Comparison of ENCODE assay signal across 1 cellular context in the genomic region with DNA sequence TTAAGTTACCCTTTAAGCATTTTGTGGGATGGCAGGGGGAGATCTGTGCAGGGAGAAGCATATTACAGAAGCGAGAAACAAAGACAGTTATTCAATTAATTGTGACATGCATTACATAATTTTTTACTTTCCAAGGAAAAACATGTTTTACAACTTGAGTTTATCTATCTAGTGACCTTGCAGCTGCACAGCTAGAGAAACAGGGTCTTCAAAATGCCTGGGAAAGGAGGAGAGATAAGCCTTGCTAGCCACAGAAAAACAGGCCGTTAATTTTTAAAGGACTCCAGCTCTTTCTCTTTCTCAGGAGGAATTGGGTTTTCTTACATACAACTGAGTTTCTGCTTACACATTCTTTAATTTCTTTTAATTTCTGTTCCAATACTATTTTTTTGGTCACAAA.
A peak's percentile ranks its signal among the peaks of the same experiment; 100 is the strongest.
TF ChIP-seq lines count a peak whose summit lies in the region.

No MANE protein-coding gene starts in this region.

TF ChIP-seq in K562, 482 proteins besides CTCF, POLR2A, EP300 and RAD21 (continued from another document and continues in another):
- TF ChIP-seq, protein P1, sequence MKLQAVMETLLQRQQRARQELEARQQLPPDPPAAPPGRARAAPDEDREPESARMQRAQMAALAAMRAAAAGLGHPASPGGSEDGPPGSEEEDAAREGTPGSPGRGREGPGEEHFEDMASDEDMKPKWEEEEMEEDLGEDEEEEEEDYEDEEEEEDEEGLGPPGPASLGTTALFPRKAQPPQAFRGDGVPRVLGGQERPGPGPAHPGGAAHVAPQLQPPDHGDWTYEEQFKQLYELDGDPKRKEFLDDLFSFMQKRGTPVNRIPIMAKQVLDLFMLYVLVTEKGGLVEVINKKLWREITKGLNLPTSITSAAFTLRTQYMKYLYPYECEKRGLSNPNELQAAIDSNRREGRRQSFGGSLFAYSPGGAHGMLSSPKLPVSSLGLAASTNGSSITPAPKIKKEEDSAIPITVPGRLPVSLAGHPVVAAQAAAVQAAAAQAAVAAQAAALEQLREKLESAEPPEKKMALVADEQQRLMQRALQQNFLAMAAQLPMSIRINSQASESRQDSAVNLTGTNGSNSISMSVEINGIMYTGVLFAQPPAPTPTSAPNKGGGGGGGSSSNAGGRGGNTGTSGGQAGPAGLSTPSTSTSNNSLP (IDR thresholded peaks at IDR 0.05; ENCODE audit: borderline replicate concordance, low read depth, low read length) = no peak
- no peak for TF ChIP-seq FOSL1 (tag; conservative IDR thresholded peaks at IDR 0.05)
- no peak for TF ChIP-seq RBM25 (IDR thresholded peaks at IDR 0.05; ENCODE audit: low read depth, low read length, severe bottlenecking)
- no peak for TF ChIP-seq ZNF436 (CRISPR knock-in tag; IDR thresholded peaks at IDR 0.05)
- TF ChIP-seq ZNF316 (IDR thresholded peaks at IDR 0.05) = no peak
- TF ChIP-seq KDM2B (CRISPR knock-in tag; IDR thresholded peaks at IDR 0.05) = no peak
- TF ChIP-seq, protein P2, sequence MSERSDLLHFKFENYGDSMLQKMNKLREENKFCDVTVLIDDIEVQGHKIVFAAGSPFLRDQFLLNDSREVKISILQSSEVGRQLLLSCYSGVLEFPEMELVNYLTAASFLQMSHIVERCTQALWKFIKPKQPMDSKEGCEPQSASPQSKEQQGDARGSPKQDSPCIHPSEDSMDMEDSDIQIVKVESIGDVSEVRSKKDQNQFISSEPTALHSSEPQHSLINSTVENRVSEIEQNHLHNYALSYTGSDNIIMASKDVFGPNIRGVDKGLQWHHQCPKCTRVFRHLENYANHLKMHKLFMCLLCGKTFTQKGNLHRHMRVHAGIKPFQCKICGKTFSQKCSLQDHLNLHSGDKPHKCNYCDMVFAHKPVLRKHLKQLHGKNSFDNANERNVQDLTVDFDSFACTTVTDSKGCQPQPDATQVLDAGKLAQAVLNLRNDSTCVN (CRISPR knock-in tag; IDR thresholded peaks at IDR 0.05) = no peak
- TF ChIP-seq CBFB (CRISPR knock-in tag; IDR thresholded peaks at IDR 0.05) = no peak
- TF ChIP-seq, protein P3, sequence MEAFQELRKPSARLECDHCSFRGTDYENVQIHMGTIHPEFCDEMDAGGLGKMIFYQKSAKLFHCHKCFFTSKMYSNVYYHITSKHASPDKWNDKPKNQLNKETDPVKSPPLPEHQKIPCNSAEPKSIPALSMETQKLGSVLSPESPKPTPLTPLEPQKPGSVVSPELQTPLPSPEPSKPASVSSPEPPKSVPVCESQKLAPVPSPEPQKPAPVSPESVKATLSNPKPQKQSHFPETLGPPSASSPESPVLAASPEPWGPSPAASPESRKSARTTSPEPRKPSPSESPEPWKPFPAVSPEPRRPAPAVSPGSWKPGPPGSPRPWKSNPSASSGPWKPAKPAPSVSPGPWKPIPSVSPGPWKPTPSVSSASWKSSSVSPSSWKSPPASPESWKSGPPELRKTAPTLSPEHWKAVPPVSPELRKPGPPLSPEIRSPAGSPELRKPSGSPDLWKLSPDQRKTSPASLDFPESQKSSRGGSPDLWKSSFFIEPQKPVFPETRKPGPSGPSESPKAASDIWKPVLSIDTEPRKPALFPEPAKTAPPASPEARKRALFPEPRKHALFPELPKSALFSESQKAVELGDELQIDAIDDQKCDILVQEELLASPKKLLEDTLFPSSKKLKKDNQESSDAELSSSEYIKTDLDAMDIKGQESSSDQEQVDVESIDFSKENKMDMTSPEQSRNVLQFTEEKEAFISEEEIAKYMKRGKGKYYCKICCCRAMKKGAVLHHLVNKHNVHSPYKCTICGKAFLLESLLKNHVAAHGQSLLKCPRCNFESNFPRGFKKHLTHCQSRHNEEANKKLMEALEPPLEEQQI (IDR thresholded peaks at IDR 0.05) = no peak
- peak; percentile 73 for TF ChIP-seq TEAD4 (IDR thresholded peaks at IDR 0.05; ENCODE audit: low read length)
- TF ChIP-seq TEAD4 (CRISPR knock-in tag; IDR thresholded peaks at IDR 0.05; ENCODE audit: borderline replicate concordance) = no peak
- no peak for TF ChIP-seq BCOR (IDR thresholded peaks at IDR 0.05)
- TF ChIP-seq ZNF143 (CRISPR knock-in tag; IDR thresholded peaks at IDR 0.05) = no peak
- TF ChIP-seq DDX20 (tag; IDR thresholded peaks at IDR 0.05; ENCODE audit: low read depth) = no peak
- TF ChIP-seq ZNF311 (CRISPR knock-in tag; IDR thresholded peaks at IDR 0.05) = no peak
- TF ChIP-seq, protein P4, sequence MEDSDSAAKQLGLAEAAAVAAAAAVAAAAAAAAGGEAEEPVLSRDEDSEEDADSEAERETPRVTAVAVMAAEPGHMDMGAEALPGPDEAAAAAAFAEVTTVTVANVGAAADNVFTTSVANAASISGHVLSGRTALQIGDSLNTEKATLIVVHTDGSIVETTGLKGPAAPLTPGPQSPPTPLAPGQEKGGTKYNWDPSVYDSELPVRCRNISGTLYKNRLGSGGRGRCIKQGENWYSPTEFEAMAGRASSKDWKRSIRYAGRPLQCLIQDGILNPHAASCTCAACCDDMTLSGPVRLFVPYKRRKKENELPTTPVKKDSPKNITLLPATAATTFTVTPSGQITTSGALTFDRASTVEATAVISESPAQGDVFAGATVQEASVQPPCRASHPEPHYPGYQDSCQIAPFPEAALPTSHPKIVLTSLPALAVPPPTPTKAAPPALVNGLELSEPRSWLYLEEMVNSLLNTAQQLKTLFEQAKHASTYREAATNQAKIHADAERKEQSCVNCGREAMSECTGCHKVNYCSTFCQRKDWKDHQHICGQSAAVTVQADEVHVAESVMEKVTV (CRISPR knock-in tag; IDR thresholded peaks at IDR 0.05) = no peak
- TF ChIP-seq DNMT1 (IDR thresholded peaks at IDR 0.05) = no peak
- TF ChIP-seq FOXJ2 (tag; IDR thresholded peaks at IDR 0.05) = no peak
- TF ChIP-seq ZNF146 (CRISPR knock-in tag; IDR thresholded peaks at IDR 0.05; ENCODE audit: unreplicated experiment) = no peak
- TF ChIP-seq NR3C1 (CRISPR knock-in tag; IDR thresholded peaks at IDR 0.05) = no peak
- TF ChIP-seq ELF4 (CRISPR knock-in tag; IDR thresholded peaks at IDR 0.05) = no peak
- no peak for TF ChIP-seq ZNF23 (CRISPR knock-in tag; IDR thresholded peaks at IDR 0.05)
- TF ChIP-seq PRPF4 (IDR thresholded peaks at IDR 0.05; ENCODE audit: insufficient read depth, low read depth, low read length, poor library complexity, severe bottlenecking) = no peak
- no peak for TF ChIP-seq NUFIP1 (IDR thresholded peaks at IDR 0.05; ENCODE audit: partially characterized antibody)
- no peak for TF ChIP-seq NR2C2 (CRISPR knock-in tag; IDR thresholded peaks at IDR 0.05)
- TF ChIP-seq NR2C2 (tag; IDR thresholded peaks at IDR 0.05) = no peak
- TF ChIP-seq, protein P5, sequence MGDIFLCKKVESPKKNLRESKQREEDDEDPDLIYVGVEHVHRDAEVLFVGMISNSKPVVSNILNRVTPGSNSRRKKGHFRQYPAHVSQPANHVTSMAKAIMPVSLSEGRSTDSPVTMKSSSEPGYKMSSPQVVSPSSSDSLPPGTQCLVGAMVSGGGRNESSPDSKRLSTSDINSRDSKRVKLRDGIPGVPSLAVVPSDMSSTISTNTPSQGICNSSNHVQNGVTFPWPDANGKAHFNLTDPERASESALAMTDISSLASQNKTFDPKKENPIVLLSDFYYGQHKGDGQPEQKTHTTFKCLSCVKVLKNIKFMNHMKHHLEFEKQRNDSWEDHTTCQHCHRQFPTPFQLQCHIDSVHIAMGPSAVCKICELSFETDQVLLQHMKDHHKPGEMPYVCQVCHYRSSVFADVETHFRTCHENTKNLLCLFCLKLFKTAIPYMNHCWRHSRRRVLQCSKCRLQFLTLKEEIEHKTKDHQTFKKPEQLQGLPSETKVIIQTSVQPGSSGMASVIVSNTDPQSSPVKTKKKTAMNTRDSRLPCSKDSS (IDR thresholded peaks at IDR 0.05; ENCODE audit: low read depth, partially characterized antibody) = no peak
- no peak for TF ChIP-seq CAMTA2 (CRISPR knock-in tag; conservative IDR thresholded peaks at IDR 0.05)
- TF ChIP-seq STAT5A (IDR thresholded peaks at IDR 0.05; ENCODE audit: borderline replicate concordance, low read length) = peak; percentile 34; the same call in 1 of the 2 replicates
- peak; percentile 54; the same call in 1 of the 2 replicates for TF ChIP-seq TAL1 (IDR thresholded peaks at IDR 0.05)
- no peak for TF ChIP-seq EHMT2 (IDR thresholded peaks at IDR 0.05)
- no peak for TF ChIP-seq BMI1 (IDR thresholded peaks at IDR 0.05; ENCODE audit: low read length)
- peak; percentile 65 for TF ChIP-seq CBFA2T3 (IDR thresholded peaks at IDR 0.05)
- TF ChIP-seq, protein P6, sequence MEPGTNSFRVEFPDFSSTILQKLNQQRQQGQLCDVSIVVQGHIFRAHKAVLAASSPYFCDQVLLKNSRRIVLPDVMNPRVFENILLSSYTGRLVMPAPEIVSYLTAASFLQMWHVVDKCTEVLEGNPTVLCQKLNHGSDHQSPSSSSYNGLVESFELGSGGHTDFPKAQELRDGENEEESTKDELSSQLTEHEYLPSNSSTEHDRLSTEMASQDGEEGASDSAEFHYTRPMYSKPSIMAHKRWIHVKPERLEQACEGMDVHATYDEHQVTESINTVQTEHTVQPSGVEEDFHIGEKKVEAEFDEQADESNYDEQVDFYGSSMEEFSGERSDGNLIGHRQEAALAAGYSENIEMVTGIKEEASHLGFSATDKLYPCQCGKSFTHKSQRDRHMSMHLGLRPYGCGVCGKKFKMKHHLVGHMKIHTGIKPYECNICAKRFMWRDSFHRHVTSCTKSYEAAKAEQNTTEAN (CRISPR knock-in tag; IDR thresholded peaks at IDR 0.05) = no peak
- no peak for TF ChIP-seq FOXA3 (CRISPR knock-in tag; conservative IDR thresholded peaks at IDR 0.05 in 1 of 2, IDR thresholded peaks at IDR 0.05 in 1 of 2)
- TF ChIP-seq, protein P7, sequence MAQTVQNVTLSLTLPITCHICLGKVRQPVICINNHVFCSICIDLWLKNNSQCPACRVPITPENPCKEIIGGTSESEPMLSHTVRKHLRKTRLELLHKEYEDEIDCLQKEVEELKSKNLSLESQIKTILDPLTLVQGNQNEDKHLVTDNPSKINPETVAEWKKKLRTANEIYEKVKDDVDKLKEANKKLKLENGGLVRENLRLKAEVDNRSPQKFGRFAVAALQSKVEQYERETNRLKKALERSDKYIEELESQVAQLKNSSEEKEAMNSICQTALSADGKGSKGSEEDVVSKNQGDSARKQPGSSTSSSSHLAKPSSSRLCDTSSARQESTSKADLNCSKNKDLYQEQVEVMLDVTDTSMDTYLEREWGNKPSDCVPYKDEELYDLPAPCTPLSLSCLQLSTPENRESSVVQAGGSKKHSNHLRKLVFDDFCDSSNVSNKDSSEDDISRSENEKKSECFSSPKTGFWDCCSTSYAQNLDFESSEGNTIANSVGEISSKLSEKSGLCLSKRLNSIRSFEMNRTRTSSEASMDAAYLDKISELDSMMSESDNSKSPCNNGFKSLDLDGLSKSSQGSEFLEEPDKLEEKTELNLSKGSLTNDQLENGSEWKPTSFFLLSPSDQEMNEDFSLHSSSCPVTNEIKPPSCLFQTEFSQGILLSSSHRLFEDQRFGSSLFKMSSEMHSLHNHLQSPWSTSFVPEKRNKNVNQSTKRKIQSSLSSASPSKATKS (CRISPR knock-in tag; IDR thresholded peaks at IDR 0.05) = no peak
- no peak for TF ChIP-seq ZNF584 (CRISPR knock-in tag; IDR thresholded peaks at IDR 0.05; ENCODE audit: low read depth)
- no peak for TF ChIP-seq TSC22D4 (tag; IDR thresholded peaks at IDR 0.05)
- no peak for TF ChIP-seq ZNF174 (CRISPR knock-in tag; IDR thresholded peaks at IDR 0.05)
- no peak for TF ChIP-seq HMG20A (CRISPR knock-in tag; conservative IDR thresholded peaks at IDR 0.05)
- TF ChIP-seq HDAC1 (IDR thresholded peaks at IDR 0.05) = no peak
- TF ChIP-seq, protein P8, sequence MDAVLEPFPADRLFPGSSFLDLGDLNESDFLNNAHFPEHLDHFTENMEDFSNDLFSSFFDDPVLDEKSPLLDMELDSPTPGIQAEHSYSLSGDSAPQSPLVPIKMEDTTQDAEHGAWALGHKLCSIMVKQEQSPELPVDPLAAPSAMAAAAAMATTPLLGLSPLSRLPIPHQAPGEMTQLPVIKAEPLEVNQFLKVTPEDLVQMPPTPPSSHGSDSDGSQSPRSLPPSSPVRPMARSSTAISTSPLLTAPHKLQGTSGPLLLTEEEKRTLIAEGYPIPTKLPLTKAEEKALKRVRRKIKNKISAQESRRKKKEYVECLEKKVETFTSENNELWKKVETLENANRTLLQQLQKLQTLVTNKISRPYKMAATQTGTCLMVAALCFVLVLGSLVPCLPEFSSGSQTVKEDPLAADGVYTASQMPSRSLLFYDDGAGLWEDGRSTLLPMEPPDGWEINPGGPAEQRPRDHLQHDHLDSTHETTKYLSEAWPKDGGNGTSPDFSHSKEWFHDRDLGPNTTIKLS (IDR thresholded peaks at IDR 0.05; ENCODE audit: borderline replicate concordance, low read depth) = no peak
- no peak for TF ChIP-seq PHB (CRISPR knock-in tag; IDR thresholded peaks at IDR 0.05)
- TF ChIP-seq, protein P9, sequence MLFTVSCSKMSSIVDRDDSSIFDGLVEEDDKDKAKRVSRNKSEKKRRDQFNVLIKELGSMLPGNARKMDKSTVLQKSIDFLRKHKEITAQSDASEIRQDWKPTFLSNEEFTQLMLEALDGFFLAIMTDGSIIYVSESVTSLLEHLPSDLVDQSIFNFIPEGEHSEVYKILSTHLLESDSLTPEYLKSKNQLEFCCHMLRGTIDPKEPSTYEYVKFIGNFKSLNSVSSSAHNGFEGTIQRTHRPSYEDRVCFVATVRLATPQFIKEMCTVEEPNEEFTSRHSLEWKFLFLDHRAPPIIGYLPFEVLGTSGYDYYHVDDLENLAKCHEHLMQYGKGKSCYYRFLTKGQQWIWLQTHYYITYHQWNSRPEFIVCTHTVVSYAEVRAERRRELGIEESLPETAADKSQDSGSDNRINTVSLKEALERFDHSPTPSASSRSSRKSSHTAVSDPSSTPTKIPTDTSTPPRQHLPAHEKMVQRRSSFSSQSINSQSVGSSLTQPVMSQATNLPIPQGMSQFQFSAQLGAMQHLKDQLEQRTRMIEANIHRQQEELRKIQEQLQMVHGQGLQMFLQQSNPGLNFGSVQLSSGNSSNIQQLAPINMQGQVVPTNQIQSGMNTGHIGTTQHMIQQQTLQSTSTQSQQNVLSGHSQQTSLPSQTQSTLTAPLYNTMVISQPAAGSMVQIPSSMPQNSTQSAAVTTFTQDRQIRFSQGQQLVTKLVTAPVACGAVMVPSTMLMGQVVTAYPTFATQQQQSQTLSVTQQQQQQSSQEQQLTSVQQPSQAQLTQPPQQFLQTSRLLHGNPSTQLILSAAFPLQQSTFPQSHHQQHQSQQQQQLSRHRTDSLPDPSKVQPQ (CRISPR knock-in tag; IDR thresholded peaks at IDR 0.05; ENCODE audit: borderline replicate concordance) = no peak
- TF ChIP-seq RCOR1 (IDR thresholded peaks at IDR 0.05; ENCODE audit: borderline replicate concordance in 1 of 2, low read depth in 2 of 2, low read length in 2 of 2) = no peak
- TF ChIP-seq NEUROD1 (IDR thresholded peaks at IDR 0.05; ENCODE audit: borderline replicate concordance, low read depth, low read length, partially characterized antibody) = no peak
- TF ChIP-seq ZNF444 (CRISPR knock-in tag; IDR thresholded peaks at IDR 0.05) = no peak
- peak; percentile 62 for TF ChIP-seq CBFA2T2 (conservative IDR thresholded peaks at IDR 0.05)
- TF ChIP-seq, protein P10, sequence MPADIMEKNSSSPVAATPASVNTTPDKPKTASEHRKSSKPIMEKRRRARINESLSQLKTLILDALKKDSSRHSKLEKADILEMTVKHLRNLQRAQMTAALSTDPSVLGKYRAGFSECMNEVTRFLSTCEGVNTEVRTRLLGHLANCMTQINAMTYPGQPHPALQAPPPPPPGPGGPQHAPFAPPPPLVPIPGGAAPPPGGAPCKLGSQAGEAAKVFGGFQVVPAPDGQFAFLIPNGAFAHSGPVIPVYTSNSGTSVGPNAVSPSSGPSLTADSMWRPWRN (IDR thresholded peaks at IDR 0.05; ENCODE audit: low read depth) = no peak
